20 cellular contexts compared by ENCODE assay signal in the genomic region with DNA sequence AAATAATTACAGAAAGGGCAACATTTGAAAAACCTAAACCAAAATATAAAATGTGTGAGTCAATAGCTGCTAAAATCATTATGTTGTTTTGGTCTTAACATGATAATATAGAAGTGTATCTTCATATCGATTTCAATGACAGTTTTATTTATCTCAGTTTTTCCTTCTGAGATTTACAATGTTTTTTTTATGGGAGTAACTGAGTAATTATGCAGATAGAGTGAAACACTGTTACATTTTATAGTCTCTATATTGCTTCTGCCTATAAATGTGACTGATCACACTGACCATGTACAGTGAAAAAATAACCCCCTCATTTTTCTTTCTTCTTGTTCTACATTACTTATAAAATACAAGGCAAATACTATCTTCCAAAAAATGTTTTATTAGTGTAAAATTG.
"Had no signal": no experiment of that assay in that cellular context is flagged by ENCODE, and none has a peak within 500 bp of the region (broad histone marks: within the 10 kb centered on the region; RNA-seq: fewer than 3 reads in every experiment).

No MANE protein-coding gene starts in this region.

- H3K36me3 ChIP-seq: spleen, thoracic aorta, upper lobe of left lung had no signal

- DNase-seq: dorsolateral prefrontal cortex; effector CD4-positive, alpha-beta T cell; hypothalamus; immature natural killer cell; islet precursor cell; kidney glomerular epithelial cell; naive B cell; nephron progenitor cell; nucleus accumbens; posterior cingulate gyrus; psoas muscle; right cardiac atrium; spleen; stimulated activated naive B cell treated with anti-CD40 and anti-IgM and Interleukin-4, amounts not matched to agents 10 μg/mL and 1 μg/mL and 100 μg/mL, for 72 hours; upper lobe of left lung had no signal

- ATAC-seq: left lobe of liver; psoas muscle; right cardiac atrium; stimulated activated naive B cell treated with anti-CD40 and anti-IgM and Interleukin-4, amounts not matched to agents 10 μg/mL and 1 μg/mL and 100 μg/mL, for 72 hours had no signal

- H3K4me3 ChIP-seq: dorsolateral prefrontal cortex, lung, psoas muscle, skin epidermis, spleen, thoracic aorta, tibial nerve, upper lobe of left lung had no signal

- H3K27me3 ChIP-seq: dorsolateral prefrontal cortex, spleen, tibial nerve, upper lobe of left lung had no signal

- H3K27ac ChIP-seq: dorsolateral prefrontal cortex, psoas muscle, spleen, thoracic aorta, tibial nerve, upper lobe of left lung had no signal

- H3K9me3 ChIP-seq: psoas muscle, spleen, thoracic aorta, tibial nerve, upper lobe of left lung had no signal

- H3K4me1 ChIP-seq: psoas muscle had no signal
